In the genomic region with DNA sequence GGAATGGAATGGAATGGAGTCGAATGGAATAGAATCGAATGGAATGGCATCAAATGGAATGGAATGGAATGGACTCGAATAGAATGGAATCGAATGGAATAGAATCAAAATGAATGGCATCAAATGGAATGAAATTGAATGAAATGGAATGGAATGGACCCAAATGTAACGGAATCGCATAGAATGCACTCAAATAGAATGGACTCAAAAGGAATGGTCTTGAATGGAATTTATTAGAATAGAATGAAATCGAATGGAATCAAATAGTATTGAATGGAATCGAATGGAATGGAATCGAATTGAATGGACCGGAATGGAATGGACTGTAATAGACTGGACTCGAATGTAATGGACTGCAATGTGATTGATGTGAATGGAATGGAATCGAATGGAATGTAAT, we compare ENCODE assay signal across 19 cellular contexts.
DNase-seq lines count a peak whose midpoint lies in the region; ATAC-seq, FAIRE-seq and TF ChIP-seq lines count a peak whose summit lies in the region.
"Had no signal": no experiment of that assay in that cellular context is flagged by ENCODE, and none has a peak within 500 bp of the region (broad histone marks: within the 10 kb centered on the region; RNA-seq: fewer than 3 reads in every experiment).

No MANE protein-coding gene starts in this region.

- TF ChIP-seq EP300 in GM12878 (IDR thresholded peaks at IDR 0.05; ENCODE audit: borderline replicate concordance in 1 of 2, control insufficient read depth in 1 of 2, low read depth in 2 of 2, low read length in 2 of 2), result no peak

- intact Hi-C loops in mammary epithelial cell (cut with micrococcal nuclease), result no loop called here
- intact Hi-C loops in breast epithelium (cut with DNase I; ENCODE audit: low total_unique reads), result no loop called here
- intact Hi-C loops in GM12878 (cut with micrococcal nuclease; ENCODE audit: unreplicated experiment), result no loop called here

- no peak for TF ChIP-seq POLR2A in breast epithelium (IDR thresholded peaks at IDR 0.05)
- no peak for TF ChIP-seq POLR2A in GM12878 (IDR thresholded peaks at IDR 0.05; ENCODE audit: low read depth, low read length)

- H2AFZ ChIP-seq in mammary epithelial cell (ENCODE audit: low read depth, low read length) (no peak overlapping the region), GM12878 (ENCODE audit: control insufficient read depth, low read depth, low read length) (no peak overlapping the region)

- in situ Hi-C loops in mammary epithelial cell (cut with MboI; ENCODE audit: low sequenced_read_pairs in 2 of 2), result no loop called here
- in situ Hi-C loops in GM12878 (cut with MboI), result no loop called here
- in situ Hi-C loops in GM13976 (cut with MboI; ENCODE audit: low sequenced_read_pairs, unreplicated experiment), result no loop called here

- TF ChIP-seq RAD21 in GM12878 (IDR thresholded peaks at IDR 0.05; ENCODE audit: insufficient read depth, low read depth, low read length), result no peak

- H3K79me2 ChIP-seq in mammary epithelial cell (ENCODE audit: insufficient read depth, low read length), result no peaks in the 10 kb centered on the region
- H3K79me2 ChIP-seq in GM12878 (ENCODE audit: control insufficient read depth, insufficient read depth, low read length), result no peaks in the 10 kb centered on the region

- dilution Hi-C loops in mammary epithelial cell (cut with HindIII; ENCODE audit: low sequenced_read_pairs), result no loop called here

- H3K4me1 ChIP-seq in mammary epithelial cell (ENCODE audit: insufficient read depth, low read length), result no peaks in the 10 kb centered on the region
- no peaks in the 10 kb centered on the region for H3K4me1 ChIP-seq in breast epithelium
- H3K4me1 ChIP-seq in GM12878 (ENCODE audit: control insufficient read depth, insufficient read depth, low read length), result no peaks in the 10 kb centered on the region
- H3K4me1 ChIP-seq: psoas muscle had no signal

- H4K20me1 ChIP-seq in mammary epithelial cell (ENCODE audit: insufficient read depth, low read length), result no peaks in the 10 kb centered on the region
- H4K20me1 ChIP-seq in GM12878 (ENCODE audit: control insufficient read depth, insufficient read depth), result no peaks in the 10 kb centered on the region

- no peak overlapping the region for H3K4me3 Mint-ChIP-seq in activated naive CD8-positive, alpha-beta T cell treated with anti-CD3 and anti-CD28 coated beads, Interleukin-2, amount 50 U/mL, for 24 hours
- H3K4me3 Mint-ChIP-seq: CD14-positive monocyte; natural killer cell; T-helper 2 cell treated with Interferon-gamma antibody and Interleukin-4, amounts not matched to agents 5 μg/mL and 100 μg/mL, for 36 hours had no signal

- RAD21 ChIA-PET in GM12878 (lab: Charles Lee; ENCODE audit: unreplicated experiment), result no interaction called here

- H3K27ac ChIP-seq in mammary epithelial cell (ENCODE audit: insufficient read depth, low read depth, low read length), result no peak overlapping the region
- H3K27ac ChIP-seq in breast epithelium, result no peak overlapping the region
- no peak overlapping the region for H3K27ac ChIP-seq in GM12878 (ENCODE audit: control insufficient read depth, insufficient read depth)
- H3K27ac ChIP-seq: 22Rv1, psoas muscle had no signal

- SMC1A ChIA-PET in GM12878 (lab: Charles Lee; ENCODE audit: uncharacterized antibody, unreplicated experiment), result no interaction called here

- 77% methylated on average over 12 of the region's 12 CpGs for WGBS in mammary epithelial cell (ENCODE audit: low coverage, missing lambda C conversion rate)
- 56% methylated on average over 12 of the region's 12 CpGs for WGBS in GM12878 (ENCODE audit: insufficient coverage, insufficient replicate concordance, low lambda C conversion rate, missing lambda C conversion rate)

- POLR2A ChIA-PET in GM12878 (lab: Charles Lee), result no interaction called here

- H3K27me3 ChIP-seq in mammary epithelial cell (ENCODE audit: insufficient read depth, low read length), result no peaks in the 10 kb centered on the region
- no peaks in the 10 kb centered on the region for H3K27me3 ChIP-seq in breast epithelium
- no peaks in the 10 kb centered on the region for H3K27me3 ChIP-seq in GM12878 (replicated peaks in 1 of 2; ENCODE audit: control insufficient read depth in 2 of 2, insufficient read depth in 2 of 2, low read length in 1 of 2)

- no peak overlapping the region for H3K27ac Mint-ChIP-seq in activated naive CD8-positive, alpha-beta T cell treated with anti-CD3 and anti-CD28 coated beads, Interleukin-2, amount 50 U/mL, for 24 hours
- H3K27ac Mint-ChIP-seq: CD14-positive monocyte; natural killer cell; T-helper 2 cell treated with Interferon-gamma antibody and Interleukin-4, amounts not matched to agents 5 μg/mL and 100 μg/mL, for 36 hours had no signal

- no peak for FAIRE-seq in GM12878 (lab: Jason Lieb, UNC)

- no peak overlapping the region for H3K9ac ChIP-seq in mammary epithelial cell (ENCODE audit: insufficient read depth, low read length)
- H3K9ac ChIP-seq in GM12878 (ENCODE audit: control insufficient read depth, insufficient read depth, low read length), result no peak overlapping the region

- ATAC-seq in GM12878, result no peak
- no peak for ATAC-seq in activated naive CD8-positive, alpha-beta T cell treated with anti-CD3 and anti-CD28 coated beads, Interleukin-2, amount 50 U/mL, for 24 hours
- ATAC-seq: activated CD4-positive, CD25-positive, alpha-beta regulatory T cell treated with anti-CD3 and anti-CD28 coated beads, Interleukin-2, amount 50 U/mL, for 24 hours; natural killer cell; psoas muscle had no signal

- DNase-seq in mammary epithelial cell, result peak; percentile 19
- no peak for DNase-seq in breast epithelium (ENCODE audit: low spot score in 2 of 2)
- DNase-seq in GM12878 (ENCODE audit: low read depth, low spot score), result peak; percentile 41
- DNase-seq in fibroblast of the conjunctiva (ENCODE audit: low read depth), result peak; percentile 13
- peak; percentile 6 for DNase-seq in superior temporal gyrus (ENCODE audit: extremely low spot score)
- DNase-seq in NCI-H226, result no peak
- DNase-seq in activated naive CD8-positive, alpha-beta T cell treated with anti-CD3 and anti-CD28 coated beads, Interleukin-2, amount 50 U/mL, for 24 hours, result no peak
- no peak for DNase-seq in GM13976 (ENCODE audit: low spot score)
- DNase-seq: activated effector memory CD4-positive, alpha-beta T cell treated with Interleukin-2 at 50 U/mL for 16 hours; amygdala; natural killer cell; NCI-H345; psoas muscle; SHP77 treated with DMSO at 0.1 percent for 48 hours; stimulated activated naive CD4-positive, alpha-beta T cell had no signal

- TF ChIP-seq CTCF in mammary epithelial cell (conservative IDR thresholded peaks at IDR 0.05 in 1 of 2, IDR thresholded peaks at IDR 0.05 in 1 of 2; ENCODE audit: extremely low read depth in 1 of 2, insufficient read depth in 1 of 2, low read depth in 1 of 2, low read length in 2 of 2) (no peak), breast epithelium (IDR thresholded peaks at IDR 0.05) (no peak), GM12878 (IDR thresholded peaks at IDR 0.05 in 2 of 3, conservative IDR thresholded peaks at IDR 0.05 in 1 of 3; ENCODE audit: control insufficient read depth in 2 of 3, extremely low read depth in 1 of 3, insufficient read depth in 1 of 3, low read depth in 3 of 3, low read length in 3 of 3) (no peak), GM13976 (IDR thresholded peaks at IDR 0.05; ENCODE audit: borderline replicate concordance, control extremely low read depth, extremely low read depth, insufficient read depth, missing control alignments) (no peak)

- no TSS peak for BruUV-seq in mammary epithelial cell (replicated peaks; lab: Mats Ljungman, UMichigan)
- BruUV-seq in GM12878 (replicated peaks; lab: Mats Ljungman, UMichigan), result no TSS peak

- H3K36me3 ChIP-seq in mammary epithelial cell (ENCODE audit: insufficient read depth, low read length) (no peaks in the 10 kb centered on the region), breast epithelium (no peaks in the 10 kb centered on the region), GM12878 (ENCODE audit: control insufficient read depth in 2 of 2, insufficient read depth in 2 of 2, low read length in 1 of 2) (no peaks in the 10 kb centered on the region)

- H3K4me3 ChIP-seq in mammary epithelial cell (replicated peaks in 1 of 3; ENCODE audit: insufficient read depth in 1 of 3, low read depth in 2 of 3, low read length in 3 of 3) (no peak overlapping the region), breast epithelium (no peak overlapping the region), GM12878 (no peak overlapping the region)
- H3K4me3 ChIP-seq: psoas muscle had no signal

- H3K9me3 Mint-ChIP-seq in activated naive CD8-positive, alpha-beta T cell treated with anti-CD3 and anti-CD28 coated beads, Interleukin-2, amount 50 U/mL, for 24 hours, result no peaks in the 10 kb centered on the region
- H3K9me3 Mint-ChIP-seq: CD14-positive monocyte; natural killer cell; T-helper 2 cell treated with Interferon-gamma antibody and Interleukin-4, amounts not matched to agents 5 μg/mL and 100 μg/mL, for 36 hours had no signal

- no peaks in the 10 kb centered on the region for H3K4me1 Mint-ChIP-seq in activated naive CD8-positive, alpha-beta T cell treated with anti-CD3 and anti-CD28 coated beads, Interleukin-2, amount 50 U/mL, for 24 hours
- H3K4me1 Mint-ChIP-seq: CD14-positive monocyte, natural killer cell had no signal

- CTCF ChIA-PET in mammary epithelial cell (lab: Charles Lee; ENCODE audit: low non-redundant PET), result no interaction called here
- CTCF ChIA-PET in GM12878 (lab: Yijun Ruan, JAX), result no interaction called here

- no peak overlapping the region for H3K4me2 ChIP-seq in mammary epithelial cell (ENCODE audit: insufficient read depth, low read depth, low read length)
- no peak overlapping the region for H3K4me2 ChIP-seq in GM12878 (ENCODE audit: control insufficient read depth, insufficient read depth)

- H3K9me3 ChIP-seq in mammary epithelial cell (replicated peaks; ENCODE audit: insufficient read depth, low read length) (peaks cover 92% of the 10 kb centered on the region), breast epithelium (peaks cover 51 to 97% of the 10 kb centered on the region in 2 donors), GM12878 (replicated peaks; ENCODE audit: control insufficient read depth, insufficient read depth, low read length) (no peaks in the 10 kb centered on the region; the same call in 2 of the 3 replicates)

- H3K36me3 Mint-ChIP-seq in activated naive CD8-positive, alpha-beta T cell treated with anti-CD3 and anti-CD28 coated beads, Interleukin-2, amount 50 U/mL, for 24 hours (ENCODE audit: low read depth), result no peaks in the 10 kb centered on the region
- H3K36me3 Mint-ChIP-seq: CD14-positive monocyte, natural killer cell had no signal

- H3K27me3 Mint-ChIP-seq in activated naive CD8-positive, alpha-beta T cell treated with anti-CD3 and anti-CD28 coated beads, Interleukin-2, amount 50 U/mL, for 24 hours, result no peaks in the 10 kb centered on the region

TF ChIP-seq in GM12878, 131 proteins besides CTCF, POLR2A, EP300 and RAD21 (continues in another document):
- TF ChIP-seq CREB1 (IDR thresholded peaks at IDR 0.05; ENCODE audit: low read depth), result no peak

Comparison
In these comparisons a context has a peak if more than half of its experiments do, and no peak if none do; other contexts are left out.
1. DNase-seq: peak in mammary epithelial cell (single experiment), GM12878 (single experiment), fibroblast of the conjunctiva (single experiment) and superior temporal gyrus (single experiment); none in breast epithelium (0 of 2), NCI-H226 (single experiment), activated naive CD8-positive, alpha-beta T cell treated with anti-CD3 and anti-CD28 coated beads, Interleukin-2, amount 50 U/mL, for 24 hours (single experiment) and GM13976 (single experiment).